In the genomic region with DNA sequence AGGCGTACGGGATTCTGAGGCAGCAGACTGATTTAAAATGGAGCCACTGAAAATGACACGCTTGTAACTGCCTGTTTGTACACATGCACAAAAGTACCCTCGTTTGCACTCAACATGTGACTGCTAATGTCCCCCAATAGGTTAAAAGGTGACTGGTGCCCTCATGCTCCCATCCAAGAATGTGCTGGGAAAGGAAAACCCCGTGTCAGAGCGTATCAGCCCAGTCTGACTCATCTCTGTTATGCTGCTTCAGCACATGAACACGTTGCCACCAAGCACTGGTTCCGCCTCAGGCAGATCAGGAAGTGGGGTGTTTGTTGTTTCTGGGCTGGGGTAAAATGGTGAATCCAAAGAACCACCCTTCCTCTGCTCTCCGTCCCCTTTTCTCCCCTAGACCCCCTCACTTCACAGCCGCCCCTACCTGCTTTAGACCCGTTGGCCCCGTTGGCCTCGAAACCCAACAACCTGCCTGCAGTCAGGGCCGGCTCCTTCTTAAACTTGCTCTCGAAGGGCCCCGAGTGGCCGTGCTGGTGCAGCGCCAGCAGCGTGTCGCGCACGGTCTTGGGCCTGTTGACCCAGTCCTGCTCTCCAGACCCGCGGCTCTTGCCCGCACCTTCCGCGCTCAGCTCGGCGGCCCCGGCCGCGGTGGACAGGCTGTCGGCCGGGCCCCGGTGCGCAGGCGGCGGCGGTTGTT, we compare ENCODE assay signal across 1 cellular context.
TF ChIP-seq lines count a peak whose summit lies in the region.

No MANE protein-coding gene starts in this region.

TF ChIP-seq in HEK293, 187 proteins besides CTCF, POLR2A, EP300 and RAD21 (continued from another document and continues in another):
- TF ChIP-seq, protein P1, sequence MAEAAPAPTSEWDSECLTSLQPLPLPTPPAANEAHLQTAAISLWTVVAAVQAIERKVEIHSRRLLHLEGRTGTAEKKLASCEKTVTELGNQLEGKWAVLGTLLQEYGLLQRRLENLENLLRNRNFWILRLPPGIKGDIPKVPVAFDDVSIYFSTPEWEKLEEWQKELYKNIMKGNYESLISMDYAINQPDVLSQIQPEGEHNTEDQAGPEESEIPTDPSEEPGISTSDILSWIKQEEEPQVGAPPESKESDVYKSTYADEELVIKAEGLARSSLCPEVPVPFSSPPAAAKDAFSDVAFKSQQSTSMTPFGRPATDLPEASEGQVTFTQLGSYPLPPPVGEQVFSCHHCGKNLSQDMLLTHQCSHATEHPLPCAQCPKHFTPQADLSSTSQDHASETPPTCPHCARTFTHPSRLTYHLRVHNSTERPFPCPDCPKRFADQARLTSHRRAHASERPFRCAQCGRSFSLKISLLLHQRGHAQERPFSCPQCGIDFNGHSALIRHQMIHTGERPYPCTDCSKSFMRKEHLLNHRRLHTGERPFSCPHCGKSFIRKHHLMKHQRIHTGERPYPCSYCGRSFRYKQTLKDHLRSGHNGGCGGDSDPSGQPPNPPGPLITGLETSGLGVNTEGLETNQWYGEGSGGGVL (tag by site-specific recombination; IDR thresholded peaks at IDR 0.05): peak; percentile 57; the same call in 1 of the 2 replicates
- TF ChIP-seq SETDB1 (IDR thresholded peaks at IDR 0.05; ENCODE audit: insufficient read length, low read length): no peak
- no peak for TF ChIP-seq ZNF114 (tag by site-specific recombination; IDR thresholded peaks at IDR 0.05)
- no peak for TF ChIP-seq OVOL3 (tag by site-specific recombination; IDR thresholded peaks at IDR 0.05)
- no peak for TF ChIP-seq ZNF140 (tag by site-specific recombination; IDR thresholded peaks at IDR 0.05)
- TF ChIP-seq ZNF600 (tag by site-specific recombination; IDR thresholded peaks at IDR 0.05): peak; percentile 100
- TF ChIP-seq ZNF610 (tag by site-specific recombination; IDR thresholded peaks at IDR 0.05; ENCODE audit: borderline replicate concordance): no peak; the same call in 1 of the 2 replicates
- peak; percentile 75; the same call in 1 of the 2 replicates for TF ChIP-seq ZNF707 (tag by site-specific recombination; IDR thresholded peaks at IDR 0.05)
- no peak for TF ChIP-seq ZNF544 (tag by site-specific recombination; IDR thresholded peaks at IDR 0.05)
- TF ChIP-seq, protein P2, sequence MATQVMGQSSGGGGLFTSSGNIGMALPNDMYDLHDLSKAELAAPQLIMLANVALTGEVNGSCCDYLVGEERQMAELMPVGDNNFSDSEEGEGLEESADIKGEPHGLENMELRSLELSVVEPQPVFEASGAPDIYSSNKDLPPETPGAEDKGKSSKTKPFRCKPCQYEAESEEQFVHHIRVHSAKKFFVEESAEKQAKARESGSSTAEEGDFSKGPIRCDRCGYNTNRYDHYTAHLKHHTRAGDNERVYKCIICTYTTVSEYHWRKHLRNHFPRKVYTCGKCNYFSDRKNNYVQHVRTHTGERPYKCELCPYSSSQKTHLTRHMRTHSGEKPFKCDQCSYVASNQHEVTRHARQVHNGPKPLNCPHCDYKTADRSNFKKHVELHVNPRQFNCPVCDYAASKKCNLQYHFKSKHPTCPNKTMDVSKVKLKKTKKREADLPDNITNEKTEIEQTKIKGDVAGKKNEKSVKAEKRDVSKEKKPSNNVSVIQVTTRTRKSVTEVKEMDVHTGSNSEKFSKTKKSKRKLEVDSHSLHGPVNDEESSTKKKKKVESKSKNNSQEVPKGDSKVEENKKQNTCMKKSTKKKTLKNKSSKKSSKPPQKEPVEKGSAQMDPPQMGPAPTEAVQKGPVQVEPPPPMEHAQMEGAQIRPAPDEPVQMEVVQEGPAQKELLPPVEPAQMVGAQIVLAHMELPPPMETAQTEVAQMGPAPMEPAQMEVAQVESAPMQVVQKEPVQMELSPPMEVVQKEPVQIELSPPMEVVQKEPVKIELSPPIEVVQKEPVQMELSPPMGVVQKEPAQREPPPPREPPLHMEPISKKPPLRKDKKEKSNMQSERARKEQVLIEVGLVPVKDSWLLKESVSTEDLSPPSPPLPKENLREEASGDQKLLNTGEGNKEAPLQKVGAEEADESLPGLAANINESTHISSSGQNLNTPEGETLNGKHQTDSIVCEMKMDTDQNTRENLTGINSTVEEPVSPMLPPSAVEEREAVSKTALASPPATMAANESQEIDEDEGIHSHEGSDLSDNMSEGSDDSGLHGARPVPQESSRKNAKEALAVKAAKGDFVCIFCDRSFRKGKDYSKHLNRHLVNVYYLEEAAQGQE (tag by site-specific recombination; IDR thresholded peaks at IDR 0.05): peak; percentile 60; the same call in 1 of the 2 replicates
- no peak for TF ChIP-seq TCF7L2 (IDR thresholded peaks at IDR 0.05; ENCODE audit: borderline replicate concordance, low read depth, low read length)
- no peak for TF ChIP-seq ZNF777 (tag by site-specific recombination; IDR thresholded peaks at IDR 0.05; ENCODE audit: borderline replicate concordance)
- TF ChIP-seq ZNF510 (tag by site-specific recombination; IDR thresholded peaks at IDR 0.05; ENCODE audit: insufficient replicate concordance): no peak
- no peak for TF ChIP-seq SCRT1 (tag by site-specific recombination; IDR thresholded peaks at IDR 0.05; ENCODE audit: borderline replicate concordance)
- TF ChIP-seq ZNF311 (tag by site-specific recombination; IDR thresholded peaks at IDR 0.05; ENCODE audit: borderline replicate concordance): no peak
- TF ChIP-seq, protein P3, sequence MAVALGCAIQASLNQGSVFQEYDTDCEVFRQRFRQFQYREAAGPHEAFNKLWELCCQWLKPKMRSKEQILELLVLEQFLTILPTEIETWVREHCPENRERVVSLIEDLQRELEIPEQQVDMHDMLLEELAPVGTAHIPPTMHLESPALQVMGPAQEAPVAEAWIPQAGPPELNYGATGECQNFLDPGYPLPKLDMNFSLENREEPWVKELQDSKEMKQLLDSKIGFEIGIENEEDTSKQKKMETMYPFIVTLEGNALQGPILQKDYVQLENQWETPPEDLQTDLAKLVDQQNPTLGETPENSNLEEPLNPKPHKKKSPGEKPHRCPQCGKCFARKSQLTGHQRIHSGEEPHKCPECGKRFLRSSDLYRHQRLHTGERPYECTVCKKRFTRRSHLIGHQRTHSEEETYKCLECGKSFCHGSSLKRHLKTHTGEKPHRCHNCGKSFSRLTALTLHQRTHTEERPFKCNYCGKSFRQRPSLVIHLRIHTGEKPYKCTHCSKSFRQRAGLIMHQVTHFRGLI (tag by site-specific recombination; IDR thresholded peaks at IDR 0.05): peak; percentile 55; the same call in 1 of the 2 replicates
- TF ChIP-seq ZNF2 (tag by site-specific recombination; IDR thresholded peaks at IDR 0.05): peak; percentile 96
- TF ChIP-seq GLIS1 (tag by site-specific recombination; IDR thresholded peaks at IDR 0.05): no peak
- TF ChIP-seq ZNF274 (IDR thresholded peaks at IDR 0.05; ENCODE audit: low read length): no peak
- TF ChIP-seq ZNF274 (tag by site-specific recombination; IDR thresholded peaks at IDR 0.05; ENCODE audit: borderline replicate concordance): no peak
- TF ChIP-seq, protein P4, sequence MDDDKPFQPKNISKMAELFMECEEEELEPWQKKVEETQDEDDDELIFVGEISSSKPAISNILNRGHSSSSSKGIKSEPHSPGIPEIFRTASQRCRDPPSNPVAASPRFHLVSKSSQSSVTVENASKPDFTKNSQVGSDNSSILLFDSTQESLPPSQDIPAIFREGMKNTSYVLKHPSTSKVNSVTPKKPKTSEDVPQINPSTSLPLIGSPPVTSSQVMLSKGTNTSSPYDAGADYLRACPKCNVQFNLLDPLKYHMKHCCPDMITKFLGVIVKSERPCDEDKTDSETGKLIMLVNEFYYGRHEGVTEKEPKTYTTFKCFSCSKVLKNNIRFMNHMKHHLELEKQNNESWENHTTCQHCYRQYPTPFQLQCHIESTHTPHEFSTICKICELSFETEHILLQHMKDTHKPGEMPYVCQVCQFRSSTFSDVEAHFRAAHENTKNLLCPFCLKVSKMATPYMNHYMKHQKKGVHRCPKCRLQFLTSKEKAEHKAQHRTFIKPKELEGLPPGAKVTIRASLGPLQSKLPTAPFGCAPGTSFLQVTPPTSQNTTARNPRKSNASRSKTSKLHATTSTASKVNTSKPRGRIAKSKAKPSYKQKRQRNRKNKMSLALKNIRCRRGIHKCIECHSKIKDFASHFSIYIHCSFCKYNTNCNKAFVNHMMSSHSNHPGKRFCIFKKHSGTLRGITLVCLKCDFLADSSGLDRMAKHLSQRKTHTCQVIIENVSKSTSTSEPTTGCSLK (tag by site-specific recombination; IDR thresholded peaks at IDR 0.05): no peak
- TF ChIP-seq ZNF24 (tag by site-specific recombination; IDR thresholded peaks at IDR 0.05): peak; percentile 79
- TF ChIP-seq, protein P5, sequence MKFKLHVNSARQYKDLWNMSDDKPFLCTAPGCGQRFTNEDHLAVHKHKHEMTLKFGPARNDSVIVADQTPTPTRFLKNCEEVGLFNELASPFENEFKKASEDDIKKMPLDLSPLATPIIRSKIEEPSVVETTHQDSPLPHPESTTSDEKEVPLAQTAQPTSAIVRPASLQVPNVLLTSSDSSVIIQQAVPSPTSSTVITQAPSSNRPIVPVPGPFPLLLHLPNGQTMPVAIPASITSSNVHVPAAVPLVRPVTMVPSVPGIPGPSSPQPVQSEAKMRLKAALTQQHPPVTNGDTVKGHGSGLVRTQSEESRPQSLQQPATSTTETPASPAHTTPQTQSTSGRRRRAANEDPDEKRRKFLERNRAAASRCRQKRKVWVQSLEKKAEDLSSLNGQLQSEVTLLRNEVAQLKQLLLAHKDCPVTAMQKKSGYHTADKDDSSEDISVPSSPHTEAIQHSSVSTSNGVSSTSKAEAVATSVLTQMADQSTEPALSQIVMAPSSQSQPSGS (tag by site-specific recombination; IDR thresholded peaks at IDR 0.05; ENCODE audit: low read depth): no peak
- TF ChIP-seq SP3 (tag by site-specific recombination; IDR thresholded peaks at IDR 0.05): peak; percentile 61
- peak; percentile 38; the same call in 1 of the 2 replicates for TF ChIP-seq KLF7 (tag by site-specific recombination; IDR thresholded peaks at IDR 0.05; ENCODE audit: borderline replicate concordance)
- TF ChIP-seq ZFP37 (tag by site-specific recombination; IDR thresholded peaks at IDR 0.05): peak; percentile 99
- TF ChIP-seq, protein P6, sequence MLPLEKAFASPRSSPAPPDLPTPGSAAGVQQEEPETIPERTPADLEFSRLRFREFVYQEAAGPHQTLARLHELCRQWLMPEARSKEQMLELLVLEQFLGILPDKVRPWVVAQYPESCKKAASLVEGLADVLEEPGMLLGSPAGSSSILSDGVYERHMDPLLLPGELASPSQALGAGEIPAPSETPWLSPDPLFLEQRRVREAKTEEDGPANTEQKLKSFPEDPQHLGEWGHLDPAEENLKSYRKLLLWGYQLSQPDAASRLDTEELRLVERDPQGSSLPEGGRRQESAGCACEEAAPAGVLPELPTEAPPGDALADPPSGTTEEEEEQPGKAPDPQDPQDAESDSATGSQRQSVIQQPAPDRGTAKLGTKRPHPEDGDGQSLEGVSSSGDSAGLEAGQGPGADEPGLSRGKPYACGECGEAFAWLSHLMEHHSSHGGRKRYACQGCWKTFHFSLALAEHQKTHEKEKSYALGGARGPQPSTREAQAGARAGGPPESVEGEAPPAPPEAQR (tag by site-specific recombination; IDR thresholded peaks at IDR 0.05): no peak
- TF ChIP-seq, protein P7, sequence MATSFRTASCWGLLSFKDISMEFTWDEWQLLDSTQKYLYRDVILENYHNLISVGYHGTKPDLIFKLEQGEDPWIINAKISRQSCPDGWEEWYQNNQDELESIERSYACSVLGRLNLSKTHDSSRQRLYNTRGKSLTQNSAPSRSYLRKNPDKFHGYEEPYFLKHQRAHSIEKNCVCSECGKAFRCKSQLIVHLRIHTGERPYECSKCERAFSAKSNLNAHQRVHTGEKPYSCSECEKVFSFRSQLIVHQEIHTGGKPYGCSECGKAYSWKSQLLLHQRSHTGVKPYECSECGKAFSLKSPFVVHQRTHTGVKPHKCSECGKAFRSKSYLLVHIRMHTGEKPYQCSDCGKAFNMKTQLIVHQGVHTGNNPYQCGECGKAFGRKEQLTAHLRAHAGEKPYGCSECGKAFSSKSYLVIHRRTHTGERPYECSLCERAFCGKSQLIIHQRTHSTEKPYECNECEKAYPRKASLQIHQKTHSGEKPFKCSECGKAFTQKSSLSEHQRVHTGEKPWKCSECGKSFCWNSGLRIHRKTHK (tag by site-specific recombination; IDR thresholded peaks at IDR 0.05): no peak
- TF ChIP-seq ZXDB (tag by site-specific recombination; IDR thresholded peaks at IDR 0.05): peak; percentile 98
- no peak for TF ChIP-seq ZNF701 (tag by site-specific recombination; IDR thresholded peaks at IDR 0.05)
- no peak for TF ChIP-seq ZNF776 (tag by site-specific recombination; IDR thresholded peaks at IDR 0.05; ENCODE audit: borderline replicate concordance)
- no peak for TF ChIP-seq ZNF292 (tag by site-specific recombination; IDR thresholded peaks at IDR 0.05; ENCODE audit: borderline replicate concordance, low read depth)
- TF ChIP-seq, protein P8, sequence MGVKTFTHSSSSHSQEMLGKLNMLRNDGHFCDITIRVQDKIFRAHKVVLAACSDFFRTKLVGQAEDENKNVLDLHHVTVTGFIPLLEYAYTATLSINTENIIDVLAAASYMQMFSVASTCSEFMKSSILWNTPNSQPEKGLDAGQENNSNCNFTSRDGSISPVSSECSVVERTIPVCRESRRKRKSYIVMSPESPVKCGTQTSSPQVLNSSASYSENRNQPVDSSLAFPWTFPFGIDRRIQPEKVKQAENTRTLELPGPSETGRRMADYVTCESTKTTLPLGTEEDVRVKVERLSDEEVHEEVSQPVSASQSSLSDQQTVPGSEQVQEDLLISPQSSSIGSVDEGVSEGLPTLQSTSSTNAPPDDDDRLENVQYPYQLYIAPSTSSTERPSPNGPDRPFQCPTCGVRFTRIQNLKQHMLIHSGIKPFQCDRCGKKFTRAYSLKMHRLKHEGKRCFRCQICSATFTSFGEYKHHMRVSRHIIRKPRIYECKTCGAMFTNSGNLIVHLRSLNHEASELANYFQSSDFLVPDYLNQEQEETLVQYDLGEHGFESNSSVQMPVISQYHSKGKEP (tag by site-specific recombination; IDR thresholded peaks at IDR 0.05): no peak
- TF ChIP-seq ZNF239 (tag by site-specific recombination; IDR thresholded peaks at IDR 0.05): peak; percentile 28; the same call in 1 of the 2 replicates
- TF ChIP-seq KLF8 (tag by site-specific recombination; IDR thresholded peaks at IDR 0.05): peak; percentile 70
- TF ChIP-seq, protein P9, sequence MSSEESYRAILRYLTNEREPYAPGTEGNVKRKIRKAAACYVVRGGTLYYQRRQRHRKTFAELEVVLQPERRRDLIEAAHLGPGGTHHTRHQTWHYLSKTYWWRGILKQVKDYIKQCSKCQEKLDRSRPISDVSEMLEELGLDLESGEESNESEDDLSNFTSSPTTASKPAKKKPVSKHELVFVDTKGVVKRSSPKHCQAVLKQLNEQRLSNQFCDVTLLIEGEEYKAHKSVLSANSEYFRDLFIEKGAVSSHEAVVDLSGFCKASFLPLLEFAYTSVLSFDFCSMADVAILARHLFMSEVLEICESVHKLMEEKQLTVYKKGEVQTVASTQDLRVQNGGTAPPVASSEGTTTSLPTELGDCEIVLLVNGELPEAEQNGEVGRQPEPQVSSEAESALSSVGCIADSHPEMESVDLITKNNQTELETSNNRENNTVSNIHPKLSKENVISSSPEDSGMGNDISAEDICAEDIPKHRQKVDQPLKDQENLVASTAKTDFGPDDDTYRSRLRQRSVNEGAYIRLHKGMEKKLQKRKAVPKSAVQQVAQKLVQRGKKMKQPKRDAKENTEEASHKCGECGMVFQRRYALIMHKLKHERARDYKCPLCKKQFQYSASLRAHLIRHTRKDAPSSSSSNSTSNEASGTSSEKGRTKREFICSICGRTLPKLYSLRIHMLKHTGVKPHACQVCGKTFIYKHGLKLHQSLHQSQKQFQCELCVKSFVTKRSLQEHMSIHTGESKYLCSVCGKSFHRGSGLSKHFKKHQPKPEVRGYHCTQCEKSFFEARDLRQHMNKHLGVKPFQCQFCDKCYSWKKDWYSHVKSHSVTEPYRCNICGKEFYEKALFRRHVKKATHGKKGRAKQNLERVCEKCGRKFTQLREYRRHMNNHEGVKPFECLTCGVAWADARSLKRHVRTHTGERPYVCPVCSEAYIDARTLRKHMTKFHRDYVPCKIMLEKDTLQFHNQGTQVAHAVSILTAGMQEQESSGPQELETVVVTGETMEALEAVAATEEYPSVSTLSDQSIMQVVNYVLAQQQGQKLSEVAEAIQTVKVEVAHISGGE (tag by site-specific recombination; conservative IDR thresholded peaks at IDR 0.05; ENCODE audit: low read depth): peak; percentile 76
- TF ChIP-seq ZNF302 (tag by site-specific recombination; IDR thresholded peaks at IDR 0.05; ENCODE audit: low read depth): no peak
- no peak for TF ChIP-seq ZNF175 (tag by site-specific recombination; IDR thresholded peaks at IDR 0.05)
